In genomic region chr9:96071245-96072124, GRCh38 we compare ENCODE assay signal across 8 cellular contexts.
A peak's percentile ranks its signal among the peaks of the same experiment; 100 is the strongest.
DNase-seq lines count a peak whose midpoint lies in the region; ATAC-seq lines count a peak whose summit lies in the region.

No MANE protein-coding gene starts in this region.

- no peaks in the 10 kb centered on the region for H3K36me3 Mint-ChIP-seq in naive thymus-derived CD4-positive, alpha-beta T cell

- intact Hi-C loops in naive thymus-derived CD4-positive, alpha-beta T cell (cut with micrococcal nuclease) = no loop called here

- H3K9me3 ChIP-seq in naive thymus-derived CD4-positive, alpha-beta T cell (ENCODE audit: control insufficient read depth in 2 of 3, low read length in 3 of 3) = no peaks in the 10 kb centered on the region

- peaks cover 0 to 5% (median 0%) of the 10 kb centered on the region in 7 donors for H3K4me1 Mint-ChIP-seq in naive thymus-derived CD4-positive, alpha-beta T cell

- CTCF ChIA-PET in naive thymus-derived CD4-positive, alpha-beta T cell (lab: Charles Lee) = no interaction called here

- H3K27ac Mint-ChIP-seq in naive thymus-derived CD4-positive, alpha-beta T cell = no peak overlapping the region

- peaks cover 0 to 2% (median 0%) of the 10 kb centered on the region in 11 donors for H3K9me3 Mint-ChIP-seq in naive thymus-derived CD4-positive, alpha-beta T cell

- DNase-seq in 8988T = peak; percentile 57
- DNase-seq in GM03348 (ENCODE audit: low spot score) = peak; percentile 58
- DNase-seq in NCI-H69 (lab: John Stamatoyannopoulos, UW) = peak; percentile 52
- DNase-seq in dedifferentiated amniotic fluid mesenchymal stem cell (ENCODE audit: extremely low spot score) = peak; percentile 19
- peak in 2 of 9 donors; percentile 15 to 23 for DNase-seq in naive thymus-derived CD4-positive, alpha-beta T cell
- DNase-seq in SKM-1 (lab: John Stamatoyannopoulos, UW; ENCODE audit: unreplicated experiment) = no peak

- H3K36me3 ChIP-seq in naive thymus-derived CD4-positive, alpha-beta T cell (ENCODE audit: control insufficient read depth in 2 of 3, insufficient read depth in 3 of 3, low read length in 3 of 3) = no peaks in the 10 kb centered on the region

- no peak overlapping the region for H3K27ac ChIP-seq in naive thymus-derived CD4-positive, alpha-beta T cell (ENCODE audit: low read depth, low read length)

- peaks cover 0 to 9% (median 5%) of the 10 kb centered on the region in 5 donors for H3K27me3 Mint-ChIP-seq in naive thymus-derived CD4-positive, alpha-beta T cell

- no peak overlapping the region for H3K4me3 Mint-ChIP-seq in naive thymus-derived CD4-positive, alpha-beta T cell

- ATAC-seq in naive thymus-derived CD4-positive, alpha-beta T cell = peak; percentile 50
- no peak for ATAC-seq in HG02938 (IDR thresholded peaks at IDR 0.05; ENCODE audit: unreplicated experiment)
- ATAC-seq in HG03354 (IDR thresholded peaks at IDR 0.05; ENCODE audit: poor library complexity, severe bottlenecking, unreplicated experiment) = no peak

- no peaks in the 10 kb centered on the region for H3K4me1 ChIP-seq in naive thymus-derived CD4-positive, alpha-beta T cell (ENCODE audit: control insufficient read depth in 2 of 2, insufficient read depth in 2 of 2, low read length in 2 of 2)

- POLR2A ChIA-PET in naive thymus-derived CD4-positive, alpha-beta T cell (lab: Charles Lee) = no interaction called here

- H3K4me3 ChIP-seq in naive thymus-derived CD4-positive, alpha-beta T cell (ENCODE audit: low read length) = no peak overlapping the region

- H3K27me3 ChIP-seq in naive thymus-derived CD4-positive, alpha-beta T cell (ENCODE audit: control insufficient read depth in 2 of 2, insufficient read depth in 2 of 2, low read length in 2 of 2) = peaks cover 0 to 4% of the 10 kb centered on the region in 2 donors
